In the genomic region with DNA sequence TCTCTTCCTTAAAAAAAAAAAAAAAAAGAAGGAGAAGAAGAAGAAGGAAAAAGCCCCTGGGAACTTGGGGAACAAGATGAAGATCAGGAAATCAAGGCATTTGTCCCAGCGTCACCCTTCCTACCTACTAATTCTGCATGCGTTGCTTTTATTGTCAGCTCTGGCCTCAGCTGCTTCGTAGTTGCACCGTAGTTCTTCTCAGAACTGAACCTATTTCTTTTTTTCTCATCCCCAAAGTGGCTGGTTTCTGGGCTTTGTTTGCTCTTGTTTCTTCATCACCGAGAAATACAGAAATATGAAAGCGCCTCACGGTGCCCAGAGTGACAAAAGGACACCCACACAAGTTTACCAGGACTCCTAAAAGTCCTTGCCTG, we compare ENCODE assay signal across 14 cellular contexts. TPM values are rescaled to one million over a fixed set of nuclear protein-coding genes. Genes with fewer than 3 reads are reported as not detected.
A peak's percentile ranks its signal among the peaks of the same experiment; 100 is the strongest.
DNase-seq lines count a peak whose midpoint lies in the region; ATAC-seq and TF ChIP-seq lines count a peak whose summit lies in the region.
"Had no signal": no experiment of that assay in that cellular context is flagged by ENCODE, and none has a peak within 500 bp of the region (broad histone marks: within the 10 kb centered on the region; RNA-seq: fewer than 3 reads in every experiment).

No MANE protein-coding gene starts in this region.

- H3K4me1 ChIP-seq in cardiac muscle cell (ENCODE audit: low read depth) (no peaks in the 10 kb centered on the region), upper lobe of right lung (no peaks in the 10 kb centered on the region), thyroid gland (peaks cover 0 to 8% of the 10 kb centered on the region in 2 donors), MM.1S (ENCODE audit: low read length) (no peaks in the 10 kb centered on the region)

- WGBS in thyroid gland, 2 donors, result 23 to 29% methylated on average over 7 of the region's 7 CpGs

- no peaks in the 10 kb centered on the region for H3K9me2 ChIP-seq in MM.1S (replicated peaks; ENCODE audit: insufficient read depth, low read length)

- H3K27ac ChIP-seq in cardiac muscle cell (no peak overlapping the region), upper lobe of right lung (peak overlapping the region; percentile 36), thyroid gland (no peak overlapping the region), MM.1S (ENCODE audit: low read length) (no peak overlapping the region)
- H3K27ac ChIP-seq: HL-60 had no signal

- H3K79me2 ChIP-seq in MM.1S (ENCODE audit: low read length), result no peaks in the 10 kb centered on the region

- peaks cover 73% of the 10 kb centered on the region for H3K27me3 ChIP-seq in cardiac muscle cell
- H3K27me3 ChIP-seq in upper lobe of right lung, result no peaks in the 10 kb centered on the region
- H3K27me3 ChIP-seq in thyroid gland, result no peaks in the 10 kb centered on the region
- no peaks in the 10 kb centered on the region for H3K27me3 ChIP-seq in MM.1S (replicated peaks; ENCODE audit: insufficient read depth, low read length)

- H3K4me2 ChIP-seq in MM.1S (ENCODE audit: low read depth, low read length), result no peak overlapping the region

- no peaks in the 10 kb centered on the region for H3K36me3 ChIP-seq in cardiac muscle cell
- H3K36me3 ChIP-seq in upper lobe of right lung, result no peaks in the 10 kb centered on the region
- H3K36me3 ChIP-seq in thyroid gland, result no peaks in the 10 kb centered on the region
- no peaks in the 10 kb centered on the region for H3K36me3 ChIP-seq in MM.1S (replicated peaks; ENCODE audit: insufficient read depth, low read length)

- no peak overlapping the region for H2AFZ ChIP-seq in MM.1S (ENCODE audit: low read length)

- no peaks in the 10 kb centered on the region for H4K20me1 ChIP-seq in MM.1S (ENCODE audit: insufficient read depth, low read length)

- intact Hi-C loops in left ventricle myocardium superior (cut with micrococcal nuclease) (no loop called here), upper lobe of right lung (cut with DNase I) (no loop called here), thyroid gland (cut with DNase I) (no loop called here)

- ATAC-seq in left ventricle myocardium superior (no peak), upper lobe of right lung (no peak)
- ATAC-seq: Right ventricle myocardium inferior had no signal

- H3K27ac Mint-ChIP-seq in chondrocyte (ENCODE audit: unreplicated experiment), result no peak overlapping the region
- no peak overlapping the region for H3K27ac Mint-ChIP-seq in mesothelial cell of epicardium
- H3K27ac Mint-ChIP-seq: CD4-positive, CD25-positive, alpha-beta regulatory T cell had no signal

- H3K4me3 Mint-ChIP-seq in chondrocyte (ENCODE audit: unreplicated experiment) (peak overlapping the region; percentile 58), mesothelial cell of epicardium (peak overlapping the region; percentile 70)

- H3K9me3 Mint-ChIP-seq in chondrocyte (ENCODE audit: low read depth) (peaks cover 5% of the 10 kb centered on the region), mesothelial cell of epicardium (peaks cover 13% of the 10 kb centered on the region)

- H3K4me1 Mint-ChIP-seq in chondrocyte (ENCODE audit: low read depth) (peaks cover 11% of the 10 kb centered on the region), mesothelial cell of epicardium (peaks cover 10% of the 10 kb centered on the region)

- no peak for TF ChIP-seq POLR2A in thyroid gland (IDR thresholded peaks at IDR 0.05)

- H3K27me3 Mint-ChIP-seq in chondrocyte (ENCODE audit: low read depth), result peaks cover 38% of the 10 kb centered on the region
- peaks cover 68% of the 10 kb centered on the region for H3K27me3 Mint-ChIP-seq in mesothelial cell of epicardium (ENCODE audit: low read depth)

- no peak for TF ChIP-seq CTCF in cardiac muscle cell (IDR thresholded peaks at IDR 0.05; ENCODE audit: low read depth, low read length)
- no peak for TF ChIP-seq CTCF in chondrocyte (IDR thresholded peaks at IDR 0.05)
- TF ChIP-seq CTCF in mesothelial cell of epicardium (IDR thresholded peaks at IDR 0.05; ENCODE audit: unreplicated experiment), result no peak
- TF ChIP-seq CTCF in upper lobe of right lung (IDR thresholded peaks at IDR 0.05), result no peak
- TF ChIP-seq CTCF in thyroid gland (IDR thresholded peaks at IDR 0.05), result no peak
- no peak for TF ChIP-seq CTCF in MM.1S (IDR thresholded peaks at IDR 0.05; ENCODE audit: low read length)

- H3K4me3 ChIP-seq in cardiac muscle cell (peak overlapping the region; percentile 43), upper lobe of right lung (peak overlapping the region; percentile 48), thyroid gland (replicated peaks in 1 of 3) (peak overlapping the region in 1 of 3 donors; percentile 17), MM.1S (ENCODE audit: low read length) (no peak overlapping the region)

- H3K9me3 ChIP-seq in cardiac muscle cell (ENCODE audit: low read depth), result no peaks in the 10 kb centered on the region
- H3K9me3 ChIP-seq in upper lobe of right lung, result no peaks in the 10 kb centered on the region
- no peaks in the 10 kb centered on the region for H3K9me3 ChIP-seq in thyroid gland
- H3K9me3 ChIP-seq in MM.1S (replicated peaks; ENCODE audit: insufficient read depth, low read length), result no peaks in the 10 kb centered on the region

- H3K36me3 Mint-ChIP-seq in chondrocyte (ENCODE audit: low read depth) (no peaks in the 10 kb centered on the region), mesothelial cell of epicardium (no peaks in the 10 kb centered on the region)
- H3K36me3 Mint-ChIP-seq: CD4-positive, CD25-positive, alpha-beta regulatory T cell had no signal

- H3F3A ChIP-seq in MM.1S (ENCODE audit: insufficient read depth, low read length), result no peaks in the 10 kb centered on the region

- no peak overlapping the region for H3K9ac ChIP-seq in MM.1S (ENCODE audit: low read length)

- DNase-seq in cardiac muscle cell (ENCODE audit: low read depth in 1 of 2, low spot score in 1 of 2) (no peak), left ventricle myocardium superior (no peak), chondrocyte (ENCODE audit: low spot score) (no peak), mesothelial cell of epicardium (ENCODE audit: low spot score in 2 of 2, unreplicated experiment in 2 of 2) (no peak), upper lobe of right lung (no peak), thyroid gland (no peak), MM.1S (no peak), retina (no peak)
- DNase-seq: effector memory CD4-positive, alpha-beta T cell; midbrain; NCI-H2029 treated with DMSO at 0.1 percent for 48 hours had no signal

RNA-seq across cellular contexts. Expression of gene PRKG2, which starts 0.9 kb away (rescaled TPM):
- total RNA-seq in cardiac muscle cell (0.32 and 0.54 TPM in 2 replicates), left ventricle myocardium superior (0.17 TPM), chondrocyte (not detected in 3 replicates), mesothelial cell of epicardium (0.83 to 1.6 TPM (median 0.90 TPM) in 3 replicates), upper lobe of right lung (8.1 TPM), thyroid gland (1 to 10 TPM in 1 of 4 donors, under 1 TPM in 2, not detected in 1; 0.21 to 1.2 (median 0.54) TPM)
- 0.35 TPM in 1 of 2 replicates, not detected in the other for polyA plus RNA-seq in cardiac muscle cell
